ENCODE assay signal across 21 cellular contexts in genomic region chr10:98815039-98815660, GRCh38.
"Had no signal": no experiment of that assay in that cellular context is flagged by ENCODE, and none has a peak within 500 bp of the region (broad histone marks: within the 10 kb centered on the region; RNA-seq: fewer than 3 reads in every experiment).

No MANE protein-coding gene starts in this region.

- ATAC-seq: esophagus mucosa; heart right ventricle; psoas muscle; right lobe of liver; stimulated activated memory B cell treated with anti-CD40 and anti-IgM and Interleukin-4, amounts not matched to agents 10 μg/mL and 1 μg/mL and 100 μg/mL, for 72 hours had no signal

- H3K9me3 Mint-ChIP-seq: nephron; stimulated activated memory B cell treated with anti-CD40 and anti-IgM and Interleukin-4, amounts not matched to agents 10 μg/mL and 1 μg/mL and 100 μg/mL, for 72 hours; stimulated activated naive CD8-positive, alpha-beta T cell treated with anti-CD3 and anti-CD28 coated beads, Interleukin-15, Interleukin-2, amounts not matched to agents 100 ng/mL and 50 ng/mL, for 24 hours had no signal

- H3K36me3 Mint-ChIP-seq: stimulated activated memory B cell treated with anti-CD40 and anti-IgM and Interleukin-4, amounts not matched to agents 10 μg/mL and 1 μg/mL and 100 μg/mL, for 72 hours had no signal

- H3K4me1 ChIP-seq: heart right ventricle, parathyroid adenoma, psoas muscle, right lobe of liver, spleen, tibial artery, upper lobe of left lung, uterus had no signal

- H3K27me3 ChIP-seq: heart right ventricle, right lobe of liver, spleen, tibial artery, upper lobe of left lung, uterus had no signal

- H3K36me3 ChIP-seq: heart right ventricle, right lobe of liver, spleen, tibial artery, upper lobe of left lung, uterus had no signal

- DNase-seq: cortex of kidney; dorsolateral prefrontal cortex; effector CD8-positive, alpha-beta T cell; heart right ventricle; kidney glomerular epithelial cell; mammary epithelial cell; psoas muscle; retina; right lobe of liver; spleen; stimulated activated CD4-positive, alpha-beta T cell treated with anti-CD3 and anti-CD28 coated beads, Interleukin-15, amount 100 ng/mL, for 24 hours; stimulated activated CD4-positive, alpha-beta T cell treated with anti-CD3 and anti-CD28 coated beads, Interleukin-1b, Interleukin-23, amount 100 ng/mL, for 48 hours; stimulated activated CD4-positive, alpha-beta T cell treated with anti-CD3 and anti-CD28 coated beads, Interleukin-4, amount 100 ng/mL, for 24 hours; tibial artery; upper lobe of left lung; uterus had no signal

- H3K27ac ChIP-seq: dorsolateral prefrontal cortex, heart right ventricle, parathyroid adenoma, psoas muscle, right lobe of liver, spleen, tibial artery, upper lobe of left lung, uterus had no signal

- H3K4me3 Mint-ChIP-seq: nephron; stimulated activated memory B cell treated with anti-CD40 and anti-IgM and Interleukin-4, amounts not matched to agents 10 μg/mL and 1 μg/mL and 100 μg/mL, for 72 hours; stimulated activated naive CD8-positive, alpha-beta T cell treated with anti-CD3 and anti-CD28 coated beads, Interleukin-15, Interleukin-2, amounts not matched to agents 100 ng/mL and 50 ng/mL, for 24 hours had no signal

- H3K4me3 ChIP-seq: dorsolateral prefrontal cortex, heart right ventricle, psoas muscle, right lobe of liver, spleen, tibial artery, upper lobe of left lung, uterus had no signal

- H3K27ac Mint-ChIP-seq: nephron; stimulated activated memory B cell treated with anti-CD40 and anti-IgM and Interleukin-4, amounts not matched to agents 10 μg/mL and 1 μg/mL and 100 μg/mL, for 72 hours; stimulated activated naive CD8-positive, alpha-beta T cell treated with anti-CD3 and anti-CD28 coated beads, Interleukin-15, Interleukin-2, amounts not matched to agents 100 ng/mL and 50 ng/mL, for 24 hours had no signal

- H3K9me3 ChIP-seq: heart right ventricle, psoas muscle, right lobe of liver, spleen, tibial artery, upper lobe of left lung, uterus had no signal

- H3K4me1 Mint-ChIP-seq: nephron; stimulated activated memory B cell treated with anti-CD40 and anti-IgM and Interleukin-4, amounts not matched to agents 10 μg/mL and 1 μg/mL and 100 μg/mL, for 72 hours had no signal
